12 cellular contexts compared by ENCODE assay signal in the genomic region with DNA sequence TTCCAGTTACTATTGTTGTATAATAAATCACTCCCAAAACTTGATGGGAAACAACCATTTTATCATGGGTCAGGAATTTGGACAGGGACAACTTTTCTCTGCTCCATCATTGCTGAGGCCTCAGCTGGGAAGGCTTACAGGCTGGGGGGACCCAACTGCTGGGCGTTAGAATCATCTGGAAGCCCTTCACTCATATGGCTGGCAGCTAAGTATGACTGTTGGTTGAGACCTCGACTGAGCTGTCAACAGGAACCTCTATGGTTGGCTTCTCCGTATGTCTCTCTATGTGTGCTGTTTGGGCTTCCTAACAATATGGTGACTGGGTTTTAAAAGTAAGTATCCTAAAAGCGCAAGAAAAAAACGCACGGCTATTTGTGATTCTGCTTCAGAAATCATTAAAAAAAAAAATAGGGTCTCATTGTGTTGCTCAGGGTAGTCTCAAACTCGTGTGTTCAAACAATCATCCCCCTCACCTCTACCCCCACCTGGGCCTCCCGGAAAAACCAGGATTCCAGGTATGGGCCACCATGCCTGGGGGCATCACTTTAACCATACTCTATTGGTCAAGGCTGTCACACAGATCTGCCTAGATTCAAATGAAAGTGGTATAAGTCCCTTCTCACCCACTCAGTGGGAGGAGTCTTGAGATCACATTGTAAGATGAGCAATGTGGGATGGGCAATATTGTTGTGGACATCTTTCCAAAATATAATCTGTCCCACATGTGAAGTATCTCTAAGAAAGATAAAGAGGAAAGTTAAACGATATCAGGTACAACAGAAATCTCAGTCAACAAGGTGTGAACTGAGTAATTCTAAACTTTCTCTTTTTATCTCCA. TPM values are rescaled to one million over a fixed set of nuclear protein-coding genes. Genes with fewer than 3 reads are reported as not detected.
DNase-seq lines count a peak whose midpoint lies in the region; ATAC-seq and TF ChIP-seq lines count a peak whose summit lies in the region.
"Had no signal": no experiment of that assay in that cellular context is flagged by ENCODE, and none has a peak within 500 bp of the region (broad histone marks: within the 10 kb centered on the region; RNA-seq: fewer than 3 reads in every experiment).

No MANE protein-coding gene starts in this region.

- peaks cover 57% of the 10 kb centered on the region for H3K36me3 Mint-ChIP-seq in activated CD4-positive, alpha-beta T cell treated with anti-CD3 and anti-CD28 coated beads, Interleukin-2, amount 10 ng/mL, durations not matched to agents 24 days and 14 days (ENCODE audit: low read depth)
- peaks cover 64% of the 10 kb centered on the region for H3K36me3 Mint-ChIP-seq in activated B cell treated with CpG ODN at 0.5 μM for 24 hours (ENCODE audit: low read depth)
- H3K36me3 Mint-ChIP-seq in stimulated activated naive CD8-positive, alpha-beta T cell treated with anti-CD3 and anti-CD28 coated beads, Interleukin-15, Interleukin-2, amounts not matched to agents 100 ng/mL and 50 ng/mL, for 24 hours (ENCODE audit: low read depth): peaks cover 47% of the 10 kb centered on the region

- peak overlapping the region; percentile 92 for H3K27ac Mint-ChIP-seq in activated CD4-positive, alpha-beta T cell treated with anti-CD3 and anti-CD28 coated beads, Interleukin-2, amount 10 ng/mL, durations not matched to agents 24 days and 14 days
- peak overlapping the region; percentile 98 for H3K27ac Mint-ChIP-seq in activated B cell treated with CpG ODN at 0.5 μM for 24 hours
- peak overlapping the region; percentile 97 for H3K27ac Mint-ChIP-seq in stimulated activated naive CD8-positive, alpha-beta T cell treated with anti-CD3 and anti-CD28 coated beads, Interleukin-15, Interleukin-2, amounts not matched to agents 100 ng/mL and 50 ng/mL, for 24 hours

- H3K4me3 ChIP-seq in hepatocyte: no peak overlapping the region
- H3K4me3 ChIP-seq: A549, SJCRH30, upper lobe of left lung had no signal

- peaks cover 83% of the 10 kb centered on the region for H3K4me1 Mint-ChIP-seq in activated CD4-positive, alpha-beta T cell treated with anti-CD3 and anti-CD28 coated beads, Interleukin-2, amount 10 ng/mL, durations not matched to agents 24 days and 14 days
- H3K4me1 Mint-ChIP-seq in activated B cell treated with CpG ODN at 0.5 μM for 24 hours: peaks cover 100% of the 10 kb centered on the region
- H3K4me1 Mint-ChIP-seq in stimulated activated naive CD8-positive, alpha-beta T cell treated with anti-CD3 and anti-CD28 coated beads, Interleukin-15, Interleukin-2, amounts not matched to agents 100 ng/mL and 50 ng/mL, for 24 hours (ENCODE audit: low read depth): peaks cover 100% of the 10 kb centered on the region

- peak overlapping the region; percentile 10 for H3K4me2 ChIP-seq in hepatocyte
- H3K4me2 ChIP-seq: A549 had no signal

- H3K9me3 ChIP-seq in hepatocyte (ENCODE audit: low read depth): no peaks in the 10 kb centered on the region
- H3K9me3 ChIP-seq: SJCRH30, upper lobe of left lung had no signal

- no peaks in the 10 kb centered on the region for H3K9me2 ChIP-seq in hepatocyte (replicated peaks; ENCODE audit: insufficient read depth)

- peaks cover 4% of the 10 kb centered on the region for H4K20me1 ChIP-seq in hepatocyte (ENCODE audit: insufficient read depth, poor library complexity, severe bottlenecking)

- TF ChIP-seq CTCF in activated B cell treated with CpG ODN at 0.5 μM for 24 hours (IDR thresholded peaks at IDR 0.05): no peak
- TF ChIP-seq CTCF in hepatocyte (IDR thresholded peaks at IDR 0.05; ENCODE audit: poor library complexity): no peak

- POLR2A ChIA-PET in activated B cell treated with CpG ODN at 0.5 μM for 24 hours (lab: Charles Lee): interaction anchor here (0.9 to 27.3 kb wide), 7 partner anchors 6 to 139 kb away, joined by 3 to 1209 read pairs (median 27); partner anchors contain the start of genes FNBP1 and GPR107

- H3K36me3 ChIP-seq in hepatocyte (replicated peaks; ENCODE audit: insufficient read depth, low read depth): no peaks in the 10 kb centered on the region
- H3K36me3 ChIP-seq: SJCRH30, upper lobe of left lung had no signal

- WGBS in hepatocyte (ENCODE audit: low lambda C conversion rate, missing lambda C conversion rate): 85% methylated on average over 9 of the region's 9 CpGs

- H2AFZ ChIP-seq in hepatocyte: no peak overlapping the region

- H3K27me3 ChIP-seq in hepatocyte: no peaks in the 10 kb centered on the region
- H3K27me3 ChIP-seq: SJCRH30, upper lobe of left lung had no signal

- peaks cover 16% of the 10 kb centered on the region for H3K4me1 ChIP-seq in hepatocyte (ENCODE audit: insufficient read depth)
- H3K4me1 ChIP-seq: SJCRH30 had no signal

- in situ Hi-C loops in G401 (cut with HindIII; ENCODE audit: low sequenced_read_pairs): no loop called here

- peak overlapping the region; percentile 15 for H3K27ac ChIP-seq in hepatocyte
- H3K27ac ChIP-seq: A549, SJCRH30, upper lobe of left lung had no signal

- H3K4me3 Mint-ChIP-seq in activated CD4-positive, alpha-beta T cell treated with anti-CD3 and anti-CD28 coated beads, Interleukin-2, amount 10 ng/mL, durations not matched to agents 24 days and 14 days: peak overlapping the region; percentile 62
- H3K4me3 Mint-ChIP-seq in activated B cell treated with CpG ODN at 0.5 μM for 24 hours: peak overlapping the region; percentile 77
- peak overlapping the region; percentile 57 for H3K4me3 Mint-ChIP-seq in stimulated activated naive CD8-positive, alpha-beta T cell treated with anti-CD3 and anti-CD28 coated beads, Interleukin-15, Interleukin-2, amounts not matched to agents 100 ng/mL and 50 ng/mL, for 24 hours

- H3K27me3 Mint-ChIP-seq in activated CD4-positive, alpha-beta T cell treated with anti-CD3 and anti-CD28 coated beads, Interleukin-2, amount 10 ng/mL, durations not matched to agents 24 days and 14 days: no peaks in the 10 kb centered on the region
- H3K27me3 Mint-ChIP-seq in activated B cell treated with CpG ODN at 0.5 μM for 24 hours: no peaks in the 10 kb centered on the region
- H3K27me3 Mint-ChIP-seq in stimulated activated naive CD8-positive, alpha-beta T cell treated with anti-CD3 and anti-CD28 coated beads, Interleukin-15, Interleukin-2, amounts not matched to agents 100 ng/mL and 50 ng/mL, for 24 hours: no peaks in the 10 kb centered on the region

- ATAC-seq in activated B cell treated with CpG ODN at 0.5 μM for 24 hours (ENCODE audit: low read depth): no peak
- ATAC-seq: A549 had no signal

- no peak for DNase-seq in activated CD4-positive, alpha-beta T cell treated with anti-CD3 and anti-CD28 coated beads, Interleukin-2, amount 10 ng/mL, durations not matched to agents 24 days and 14 days
- DNase-seq in activated CD4-positive, alpha-beta T cell treated with anti-CD3 and anti-CD28 coated beads, Interleukin-2, amount 50 U/mL, for 48 hours: no peak
- DNase-seq in activated B cell treated with CpG ODN at 0.5 μM for 24 hours (no peak), hepatocyte (ENCODE audit: low spot score) (no peak), NCI-H345 treated with DMSO at 0.1 percent for 48 hours (lab: John Stamatoyannopoulos, UW; ENCODE audit: unreplicated experiment) (no peak), G401 (ENCODE audit: low spot score) (no peak)
- no peak for DNase-seq in stimulated activated naive CD4-positive, alpha-beta T cell treated with Interleukin-2 at 50 U/mL for 16 hours (lab: John Stamatoyannopoulos, UW)
- DNase-seq: NCI-H1436, SJCRH30, upper lobe of left lung had no signal

- CTCF ChIA-PET in activated B cell treated with CpG ODN at 0.5 μM for 24 hours (lab: Charles Lee): no interaction called here

- intact Hi-C loops in activated CD4-positive, alpha-beta T cell treated with anti-CD3 and anti-CD28 coated beads, Interleukin-2, amount 10 ng/mL, durations not matched to agents 24 days and 14 days (cut with micrococcal nuclease): loop anchor here (2.0 kb wide), 1 partner anchor 17 kb away; no protein-coding TSS in a partner anchor
- intact Hi-C loops in activated B cell treated with CpG ODN at 0.5 μM for 24 hours (cut with micrococcal nuclease): loop anchor here (1.0 to 10.0 kb wide), 2 partner anchors 11 to 1697 kb away; no protein-coding TSS in a partner anchor

- H3K79me2 ChIP-seq in hepatocyte: peaks cover 95% of the 10 kb centered on the region

- peaks cover 5% of the 10 kb centered on the region for H3K9me3 Mint-ChIP-seq in activated CD4-positive, alpha-beta T cell treated with anti-CD3 and anti-CD28 coated beads, Interleukin-2, amount 10 ng/mL, durations not matched to agents 24 days and 14 days
- H3K9me3 Mint-ChIP-seq in activated B cell treated with CpG ODN at 0.5 μM for 24 hours: no peaks in the 10 kb centered on the region
- H3K9me3 Mint-ChIP-seq in stimulated activated naive CD8-positive, alpha-beta T cell treated with anti-CD3 and anti-CD28 coated beads, Interleukin-15, Interleukin-2, amounts not matched to agents 100 ng/mL and 50 ng/mL, for 24 hours: no peaks in the 10 kb centered on the region

RNA-seq across cellular contexts. Expression of gene FNBP1, which starts 15.2 kb away (rescaled TPM):
- total RNA-seq in activated CD4-positive, alpha-beta T cell treated with anti-CD3 and anti-CD28 coated beads, Interleukin-2, amount 10 ng/mL, durations not matched to agents 24 days and 14 days: 245 TPM in 2 replicates
- total RNA-seq in activated B cell treated with CpG ODN at 0.5 μM for 24 hours (454 and 501 TPM in 2 replicates), hepatocyte (16.4 and 19.5 TPM in 2 replicates)
- 21.0 and 24.6 TPM in 2 replicates for polyA plus RNA-seq in hepatocyte
- total RNA-seq in G401 (2014; rRNA removed; shearing (Covaris generic)): 7.5 and 16.6 TPM in 2 replicates

RNA-seq across cellular contexts. Expression of gene GPR107, which starts 26.0 kb away (rescaled TPM):
- 19.2 and 23.6 TPM in 2 replicates for total RNA-seq in activated CD4-positive, alpha-beta T cell treated with anti-CD3 and anti-CD28 coated beads, Interleukin-2, amount 10 ng/mL, durations not matched to agents 24 days and 14 days
- total RNA-seq in activated B cell treated with CpG ODN at 0.5 μM for 24 hours: 17.7 and 19.6 TPM in 2 replicates
- total RNA-seq in hepatocyte: 23.5 and 25.6 TPM in 2 replicates
- polyA plus RNA-seq in hepatocyte: 10.6 and 10.7 TPM in 2 replicates
- 8.6 and 9.7 TPM in 2 replicates for total RNA-seq in G401 (2014; rRNA removed; shearing (Covaris generic))

Comparison
In these comparisons a context has a peak if more than half of its experiments do, and no peak if none do; other contexts are left out.
1. RNA of gene FNBP1, which starts 15.2 kb away (total RNA-seq): 454 to 501 TPM in activated B cell treated with CpG ODN at 0.5 μM for 24 hours and 245 TPM in activated CD4-positive, alpha-beta T cell treated with anti-CD3 and anti-CD28 coated beads, Interleukin-2, amount 10 ng/mL, durations not matched to agents 24 days and 14 days; 16.4 to 19.5 TPM in hepatocyte and 7.5 to 16.6 TPM in G401; every median in the first group is over 10 times any median in the second.
2. Peak in every context shown above with its lines, with median percentiles within 50 percentile points of each other: H3K27ac Mint-ChIP-seq and H3K4me3 Mint-ChIP-seq.